Comparison of ENCODE assay signal across 8 cellular contexts in genomic region chr7:22356010-22356854, GRCh38.
DNase-seq lines count a peak whose midpoint lies in the region; ATAC-seq and TF ChIP-seq lines count a peak whose summit lies in the region.

No MANE protein-coding gene starts in this region.

- H3K4me2 ChIP-seq in MM.1S (ENCODE audit: low read depth, low read length): peak overlapping the region; percentile 96

- 0 out of 2 replicates have a peak overlapping the region, but pooled peaks have one; percentile 3 for H3K27ac ChIP-seq in MM.1S (ENCODE audit: low read length)

- H3K9me3 ChIP-seq in MM.1S (replicated peaks; ENCODE audit: insufficient read depth, low read length): no peaks in the 10 kb centered on the region

- TF ChIP-seq CTCF in MM.1S (IDR thresholded peaks at IDR 0.05; ENCODE audit: low read length) (no peak), nephron progenitor cell (IDR thresholded peaks at IDR 0.05) (no peak)

- peak overlapping the region; percentile 70 for H3K4me3 ChIP-seq in MM.1S (ENCODE audit: low read length)

- peak overlapping the region; percentile 53 for H2AFZ ChIP-seq in MM.1S (ENCODE audit: low read length)

- H3K36me3 ChIP-seq in MM.1S (replicated peaks; ENCODE audit: insufficient read depth, low read length): no peaks in the 10 kb centered on the region

- DNase-seq in DMS153 (lab: John Stamatoyannopoulos, UW): peak; percentile 53
- DNase-seq in MM.1S: peak; percentile 51
- DNase-seq in ecto neural progenitor cell (ENCODE audit: low spot score): peak; percentile 58
- DNase-seq in nephron progenitor cell: peak; percentile 21
- no peak for DNase-seq in NCI-H128 (lab: John Stamatoyannopoulos, UW; ENCODE audit: unreplicated experiment)
- no peak for DNase-seq in middle frontal gyrus (ENCODE audit: extremely low spot score, low spot score)

- H3K9me2 ChIP-seq in MM.1S (replicated peaks; ENCODE audit: insufficient read depth, low read length): no peaks in the 10 kb centered on the region

- no peaks in the 10 kb centered on the region for H3K27me3 ChIP-seq in MM.1S (replicated peaks; ENCODE audit: insufficient read depth, low read length)

- H3K9me3 Mint-ChIP-seq in nephron progenitor cell: peaks cover 41% of the 10 kb centered on the region

- peak; percentile 18 for ATAC-seq in GM19463 (IDR thresholded peaks at IDR 0.05; ENCODE audit: unreplicated experiment)
- ATAC-seq in HG03097 (IDR thresholded peaks at IDR 0.05; ENCODE audit: low FRiP score, unreplicated experiment): no peak

- peaks cover 26% of the 10 kb centered on the region for H3K4me1 ChIP-seq in MM.1S (ENCODE audit: low read length)

- H3K4me3 Mint-ChIP-seq in nephron progenitor cell: peak overlapping the region; percentile 83

- H3K27me3 Mint-ChIP-seq in nephron progenitor cell (ENCODE audit: low read depth, poor library complexity): peaks cover 35% of the 10 kb centered on the region

- H4K20me1 ChIP-seq in MM.1S (ENCODE audit: insufficient read depth, low read length): no peaks in the 10 kb centered on the region

- peaks cover 17% of the 10 kb centered on the region for H3F3A ChIP-seq in MM.1S (ENCODE audit: insufficient read depth, low read length)

- peaks cover 31% of the 10 kb centered on the region for H3K4me1 Mint-ChIP-seq in nephron progenitor cell

- H3K9ac ChIP-seq in MM.1S (ENCODE audit: low read length): peak overlapping the region; percentile 55

- H3K36me3 Mint-ChIP-seq in nephron progenitor cell (ENCODE audit: low read depth): peaks cover 25% of the 10 kb centered on the region

- no peak overlapping the region for H3K27ac Mint-ChIP-seq in nephron progenitor cell

- H3K79me2 ChIP-seq in MM.1S (ENCODE audit: low read length): peaks cover 44% of the 10 kb centered on the region

Comparison
In these comparisons a context has a peak if more than half of its experiments do, and no peak if none do; other contexts are left out.
1. DNase-seq: peak in DMS153 (single experiment), MM.1S (single experiment), ecto neural progenitor cell (single experiment) and nephron progenitor cell (single experiment); none in NCI-H128 (single experiment) and middle frontal gyrus (single experiment).